In the genomic region with DNA sequence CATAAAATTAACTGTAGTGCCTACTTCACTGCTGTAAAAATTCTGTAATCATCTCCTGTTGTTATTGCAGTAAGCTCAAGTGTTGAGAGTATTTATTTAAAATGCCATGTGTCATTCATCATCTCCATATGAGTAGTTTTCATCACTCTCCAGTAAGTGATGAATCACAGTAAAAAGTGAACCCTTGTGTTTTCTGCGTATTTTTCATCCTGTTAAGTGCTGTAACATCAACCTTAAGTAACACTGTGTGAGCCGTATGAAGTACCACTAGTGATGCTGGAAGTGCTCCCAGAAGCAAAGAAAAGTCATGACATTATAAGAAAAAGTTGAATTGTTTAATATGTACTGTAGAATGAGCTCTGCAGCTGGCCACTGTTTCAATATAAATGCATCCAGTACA, we compare ENCODE assay signal across 20 cellular contexts. TPM values are rescaled to one million over a fixed set of nuclear protein-coding genes. Genes with fewer than 3 reads are reported as not detected.
DNase-seq lines count a peak whose midpoint lies in the region; ATAC-seq and TF ChIP-seq lines count a peak whose summit lies in the region.
"Had no signal": no experiment of that assay in that cellular context is flagged by ENCODE, and none has a peak within 500 bp of the region (broad histone marks: within the 10 kb centered on the region; RNA-seq: fewer than 3 reads in every experiment).

No MANE protein-coding gene starts in this region.

- peak; percentile 35 to 92 (median 84) for DNase-seq in NCI-H1417 (lab: John Stamatoyannopoulos, UW)
- DNase-seq in NCI-H1417 treated with DMSO at 0.1 percent for 48 hours (lab: John Stamatoyannopoulos, UW) = no peak
- DNase-seq in M059J (ENCODE audit: low read depth) = peak; percentile 62
- DNase-seq in SHP77 treated with DMSO at 0.1 percent for 48 hours (lab: John Stamatoyannopoulos, UW) = peak; percentile 32
- DNase-seq in lower lobe of right lung = no peak
- no peak for DNase-seq in NCI-H526 (lab: John Stamatoyannopoulos, UW)
- no peak for DNase-seq in stimulated activated CD4-positive, alpha-beta T cell treated with anti-CD3 and anti-CD28 coated beads, Interleukin-4, amount 100 ng/mL, for 4 hours
- DNase-seq: CD8-positive, alpha-beta T cell; EL; NCI-H2107; NCI-H446; NCI-H774; Right ventricle myocardium superior; T-helper 1 cell had no signal

- no peak overlapping the region for H3K4me3 ChIP-seq in lower lobe of right lung
- H3K4me3 ChIP-seq: BLaER1, HAP-1 had no signal

- H3K27ac ChIP-seq in lower lobe of right lung = no peak overlapping the region
- H3K27ac ChIP-seq: BLaER1 had no signal

- no peaks in the 10 kb centered on the region for H3K27me3 ChIP-seq in lower lobe of right lung (ENCODE audit: low read depth)
- H3K27me3 ChIP-seq: BLaER1 had no signal

- no peaks in the 10 kb centered on the region for H3K9me3 ChIP-seq in lower lobe of right lung
- H3K9me3 ChIP-seq: BLaER1, HAP-1 had no signal

- no peaks in the 10 kb centered on the region for H3K4me1 ChIP-seq in lower lobe of right lung
- H3K4me1 ChIP-seq: BLaER1, HAP-1 had no signal

- H3K36me3 ChIP-seq in lower lobe of right lung = no peaks in the 10 kb centered on the region
- H3K36me3 ChIP-seq: BLaER1, HAP-1 had no signal

- TF ChIP-seq CTCF in lower lobe of right lung (IDR thresholded peaks at IDR 0.05) = no peak

- ATAC-seq in lower lobe of right lung = peak; percentile 37 to 41
- no peak for ATAC-seq in HG02973 (IDR thresholded peaks at IDR 0.05; ENCODE audit: unreplicated experiment)
- ATAC-seq: CD8-positive, alpha-beta T cell; Panc1; SK-N-SH treated with all-trans-retinoic acid at 6 μM for 48 hours had no signal

- intact Hi-C loops in lower lobe of right lung (cut with DNase I) = no loop called here

RNA-seq across cellular contexts. Expression of a gene that starts 55.4 kb away (rescaled TPM):
- 9.3 and 18.1 TPM in 2 replicates for total RNA-seq in M059J (2014; rRNA removed; shearing (Covaris generic))
- total RNA-seq in lower lobe of right lung = not detected
- total RNA-seq: CD8-positive, alpha-beta T cell; LHCN-M2; Right ventricle myocardium superior had no signal

Comparison
In these comparisons a context has a peak if more than half of its experiments do, and no peak if none do; other contexts are left out.
1. DNase-seq: peak in NCI-H1417 (3 of 3), M059J (single experiment) and SHP77 treated with DMSO at 0.1 percent for 48 hours (single experiment); none in NCI-H1417 treated with DMSO at 0.1 percent for 48 hours (single experiment), lower lobe of right lung (single experiment), NCI-H526 (0 of 2) and stimulated activated CD4-positive, alpha-beta T cell treated with anti-CD3 and anti-CD28 coated beads, Interleukin-4, amount 100 ng/mL, for 4 hours (0 of 2).